In the genomic region with DNA sequence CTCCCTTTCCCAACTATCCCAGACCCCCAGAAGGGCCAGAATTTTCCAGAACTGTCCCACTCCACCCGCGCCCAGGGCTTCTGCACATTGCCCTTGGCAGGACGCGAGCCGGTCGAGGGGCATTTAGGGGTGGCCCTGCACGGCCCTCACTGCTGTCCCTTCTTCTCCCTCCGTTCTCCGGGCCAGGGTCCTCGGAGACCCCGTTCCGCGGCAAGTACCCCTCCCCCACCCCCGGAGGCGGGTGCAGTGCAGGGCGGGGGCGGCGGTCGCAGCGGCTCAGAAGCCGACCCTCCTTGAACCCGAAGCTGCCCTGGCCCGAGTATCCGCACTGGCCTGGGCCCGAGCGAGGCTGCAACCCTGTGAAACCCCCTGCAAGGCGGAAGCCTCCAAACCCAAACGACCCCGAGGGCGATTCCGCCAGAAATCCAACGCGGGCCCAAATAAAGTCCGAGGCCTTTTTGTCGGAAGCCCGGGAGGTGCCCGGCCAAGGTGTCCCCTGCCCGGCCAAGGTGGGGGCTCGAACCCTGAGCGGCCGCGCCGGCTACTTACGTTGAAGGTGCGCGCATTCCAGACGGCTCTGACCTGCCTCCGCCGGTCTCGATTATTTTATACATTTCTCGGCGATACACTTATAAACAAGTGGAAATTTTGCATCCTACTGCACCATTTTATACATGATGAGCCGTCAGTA, we compare ENCODE assay signal across 9 cellular contexts. TPM values are rescaled to one million over a fixed set of nuclear protein-coding genes. Genes with fewer than 3 reads are reported as not detected.
DNase-seq lines count a peak whose midpoint lies in the region; ATAC-seq and TF ChIP-seq lines count a peak whose summit lies in the region.
"Had no signal": no experiment of that assay in that cellular context is flagged by ENCODE, and none has a peak within 500 bp of the region (broad histone marks: within the 10 kb centered on the region; RNA-seq: fewer than 3 reads in every experiment).

No MANE protein-coding gene starts in this region.

- H3K27ac ChIP-seq in testis = no peak overlapping the region

- peaks cover 75% of the 10 kb centered on the region for H3K27me3 Mint-ChIP-seq in activated naive CD8-positive, alpha-beta T cell treated with anti-CD3 and anti-CD28 coated beads, Interleukin-2, amount 10 ng/mL, durations not matched to agents 7 days and 5 days
- H3K27me3 Mint-ChIP-seq in activated T-helper 1 cell treated with anti-CD3 and anti-CD28 coated beads, Interleukin-12 subunit alpha, Interleukin-12 subunit beta, Interleukin-2, Interleukin-4 antibody, amounts not matched to agents 30 ng/mL and 10 ng/mL and 1 ng/mL, durations not matched to agents 14 hours and 24 hours and 36 hours (ENCODE audit: insufficient read depth) = peaks cover 59% of the 10 kb centered on the region

- H3K4me1 Mint-ChIP-seq in activated naive CD8-positive, alpha-beta T cell treated with anti-CD3 and anti-CD28 coated beads, Interleukin-2, amount 10 ng/mL, durations not matched to agents 7 days and 5 days = peaks cover 7% of the 10 kb centered on the region
- H3K4me1 Mint-ChIP-seq in activated T-helper 1 cell treated with anti-CD3 and anti-CD28 coated beads, Interleukin-12 subunit alpha, Interleukin-12 subunit beta, Interleukin-2, Interleukin-4 antibody, amounts not matched to agents 30 ng/mL and 10 ng/mL and 1 ng/mL, durations not matched to agents 14 hours and 24 hours and 36 hours (ENCODE audit: low read depth) = peaks cover 15% of the 10 kb centered on the region

- no peak for ATAC-seq in activated naive CD8-positive, alpha-beta T cell treated with anti-CD3 and anti-CD28 coated beads, Interleukin-2, amount 10 ng/mL, durations not matched to agents 7 days and 5 days (ENCODE audit: low read depth)
- no peak for ATAC-seq in GM21619 (IDR thresholded peaks at IDR 0.05; ENCODE audit: unreplicated experiment)

- POLR2A ChIA-PET in activated naive CD8-positive, alpha-beta T cell treated with anti-CD3 and anti-CD28 coated beads, Interleukin-2, amount 10 ng/mL, durations not matched to agents 7 days and 5 days (lab: Charles Lee) = no interaction called here

- no peaks in the 10 kb centered on the region for H3K27me3 ChIP-seq in testis

- no peaks in the 10 kb centered on the region for H3K36me3 ChIP-seq in testis (ENCODE audit: low read depth, missing control alignments)

- no peak for TF ChIP-seq CTCF in testis (IDR thresholded peaks at IDR 0.05)

- H3K36me3 Mint-ChIP-seq in activated naive CD8-positive, alpha-beta T cell treated with anti-CD3 and anti-CD28 coated beads, Interleukin-2, amount 10 ng/mL, durations not matched to agents 7 days and 5 days = no peaks in the 10 kb centered on the region
- H3K36me3 Mint-ChIP-seq in activated T-helper 1 cell treated with anti-CD3 and anti-CD28 coated beads, Interleukin-12 subunit alpha, Interleukin-12 subunit beta, Interleukin-2, Interleukin-4 antibody, amounts not matched to agents 30 ng/mL and 10 ng/mL and 1 ng/mL, durations not matched to agents 14 hours and 24 hours and 36 hours (ENCODE audit: low read depth) = no peaks in the 10 kb centered on the region
- H3K36me3 Mint-ChIP-seq: CD14-positive monocyte had no signal

- H3K4me3 Mint-ChIP-seq in activated naive CD8-positive, alpha-beta T cell treated with anti-CD3 and anti-CD28 coated beads, Interleukin-2, amount 10 ng/mL, durations not matched to agents 7 days and 5 days = peak overlapping the region; percentile 39
- no peak overlapping the region for H3K4me3 Mint-ChIP-seq in activated T-helper 1 cell treated with anti-CD3 and anti-CD28 coated beads, Interleukin-12 subunit alpha, Interleukin-12 subunit beta, Interleukin-2, Interleukin-4 antibody, amounts not matched to agents 30 ng/mL and 10 ng/mL and 1 ng/mL, durations not matched to agents 14 hours and 24 hours and 36 hours

- intact Hi-C loops in testis (cut with DNase I; ENCODE audit: low total_unique reads) = loop anchor here (5.0 kb wide), 1 partner anchor 190 kb away; no protein-coding TSS in a partner anchor
- intact Hi-C loops in activated T-helper 1 cell treated with anti-CD3 and anti-CD28 coated beads, Interleukin-12 subunit alpha, Interleukin-12 subunit beta, Interleukin-2, Interleukin-4 antibody, amounts not matched to agents 30 ng/mL and 10 ng/mL and 1 ng/mL, durations not matched to agents 14 hours and 24 hours and 36 hours (cut with micrococcal nuclease) = loop anchor here (1.0 to 2.0 kb wide), 3 partner anchors 15 to 601 kb away; no protein-coding TSS in a partner anchor

- peak; percentile 59 for DNase-seq in activated CD8-positive, alpha-beta memory T cell treated with anti-CD3 and anti-CD28 coated beads for 24 hours
- DNase-seq in activated CD8-positive, alpha-beta memory T cell treated with anti-CD3 and anti-CD28 coated beads, Interleukin-2, amount 50 U/mL, for 4 hours = no peak
- DNase-seq in activated naive CD8-positive, alpha-beta T cell treated with anti-CD3 and anti-CD28 coated beads, Interleukin-2, amount 10 ng/mL, durations not matched to agents 7 days and 5 days = no peak
- DNase-seq in left kidney (ENCODE audit: low read depth, low spot score) (peak; percentile 42), testis (no peak)
- DNase-seq in activated CD4-positive, alpha-beta T cell treated with anti-CD3 and anti-CD28 coated beads for 1 hour = no peak
- DNase-seq in activated T-helper 1 cell treated with anti-CD3 and anti-CD28 coated beads, Interleukin-12 subunit alpha, Interleukin-12 subunit beta, Interleukin-2, Interleukin-4 antibody, amounts not matched to agents 30 ng/mL and 10 ng/mL and 1 ng/mL, durations not matched to agents 14 hours and 24 hours and 36 hours (ENCODE audit: low spot score) = no peak

- H3K27ac Mint-ChIP-seq in activated naive CD8-positive, alpha-beta T cell treated with anti-CD3 and anti-CD28 coated beads, Interleukin-2, amount 10 ng/mL, durations not matched to agents 7 days and 5 days = no peak overlapping the region
- H3K27ac Mint-ChIP-seq in activated T-helper 1 cell treated with anti-CD3 and anti-CD28 coated beads, Interleukin-12 subunit alpha, Interleukin-12 subunit beta, Interleukin-2, Interleukin-4 antibody, amounts not matched to agents 30 ng/mL and 10 ng/mL and 1 ng/mL, durations not matched to agents 14 hours and 24 hours and 36 hours = no peak overlapping the region
- H3K27ac Mint-ChIP-seq: CD14-positive monocyte had no signal

- no peak for TF ChIP-seq POLR2A in testis (IDR thresholded peaks at IDR 0.05)

- H3K4me1 ChIP-seq in testis = peaks cover 8% of the 10 kb centered on the region

- no peaks in the 10 kb centered on the region for H3K9me3 Mint-ChIP-seq in activated naive CD8-positive, alpha-beta T cell treated with anti-CD3 and anti-CD28 coated beads, Interleukin-2, amount 10 ng/mL, durations not matched to agents 7 days and 5 days
- no peaks in the 10 kb centered on the region for H3K9me3 Mint-ChIP-seq in activated T-helper 1 cell treated with anti-CD3 and anti-CD28 coated beads, Interleukin-12 subunit alpha, Interleukin-12 subunit beta, Interleukin-2, Interleukin-4 antibody, amounts not matched to agents 30 ng/mL and 10 ng/mL and 1 ng/mL, durations not matched to agents 14 hours and 24 hours and 36 hours

- no peaks in the 10 kb centered on the region for H3K9me3 ChIP-seq in testis

- WGBS in testis, 2 donors = 3% methylated on average over 14 to 41 of the region's 53 CpGs

- H3K4me3 ChIP-seq in testis = peak overlapping the region; percentile 29 to 36

RNA-seq across cellular contexts. Expression of a gene that starts 53.2 kb away (rescaled TPM):
- 10 to 100 TPM; 45.5 to 46.2 TPM for total RNA-seq in activated naive CD8-positive, alpha-beta T cell treated with anti-CD3 and anti-CD28 coated beads, Interleukin-2, amount 10 ng/mL, durations not matched to agents 7 days and 5 days
- total RNA-seq in testis = 10 to 100 TPM; 42.1 to 47.0 TPM
- 26.6 TPM for polyA plus RNA-seq in testis (ENCODE audit: insufficient read depth, low read depth, low replicate concordance)
- 97.8 and 106 TPM in 2 replicates for total RNA-seq in activated T-helper 1 cell treated with anti-CD3 and anti-CD28 coated beads, Interleukin-12 subunit alpha, Interleukin-12 subunit beta, Interleukin-2, Interleukin-4 antibody, amounts not matched to agents 30 ng/mL and 10 ng/mL and 1 ng/mL, durations not matched to agents 14 hours and 24 hours and 36 hours

Comparison
In these comparisons a context has a peak if more than half of its experiments do, and no peak if none do; other contexts are left out.
1. DNase-seq: peak in activated CD8-positive, alpha-beta memory T cell treated with anti-CD3 and anti-CD28 coated beads for 24 hours (single experiment) and left kidney (single experiment); none in activated CD8-positive, alpha-beta memory T cell treated with anti-CD3 and anti-CD28 coated beads, Interleukin-2, amount 50 U/mL, for 4 hours (single experiment), activated naive CD8-positive, alpha-beta T cell treated with anti-CD3 and anti-CD28 coated beads, Interleukin-2, amount 10 ng/mL, durations not matched to agents 7 days and 5 days (single experiment), testis (single experiment), activated CD4-positive, alpha-beta T cell treated with anti-CD3 and anti-CD28 coated beads for 1 hour (single experiment) and activated T-helper 1 cell treated with anti-CD3 and anti-CD28 coated beads, Interleukin-12 subunit alpha, Interleukin-12 subunit beta, Interleukin-2, Interleukin-4 antibody, amounts not matched to agents 30 ng/mL and 10 ng/mL and 1 ng/mL, durations not matched to agents 14 hours and 24 hours and 36 hours (single experiment).